Comparison of ENCODE assay signal across 9 cellular contexts in the genomic region with DNA sequence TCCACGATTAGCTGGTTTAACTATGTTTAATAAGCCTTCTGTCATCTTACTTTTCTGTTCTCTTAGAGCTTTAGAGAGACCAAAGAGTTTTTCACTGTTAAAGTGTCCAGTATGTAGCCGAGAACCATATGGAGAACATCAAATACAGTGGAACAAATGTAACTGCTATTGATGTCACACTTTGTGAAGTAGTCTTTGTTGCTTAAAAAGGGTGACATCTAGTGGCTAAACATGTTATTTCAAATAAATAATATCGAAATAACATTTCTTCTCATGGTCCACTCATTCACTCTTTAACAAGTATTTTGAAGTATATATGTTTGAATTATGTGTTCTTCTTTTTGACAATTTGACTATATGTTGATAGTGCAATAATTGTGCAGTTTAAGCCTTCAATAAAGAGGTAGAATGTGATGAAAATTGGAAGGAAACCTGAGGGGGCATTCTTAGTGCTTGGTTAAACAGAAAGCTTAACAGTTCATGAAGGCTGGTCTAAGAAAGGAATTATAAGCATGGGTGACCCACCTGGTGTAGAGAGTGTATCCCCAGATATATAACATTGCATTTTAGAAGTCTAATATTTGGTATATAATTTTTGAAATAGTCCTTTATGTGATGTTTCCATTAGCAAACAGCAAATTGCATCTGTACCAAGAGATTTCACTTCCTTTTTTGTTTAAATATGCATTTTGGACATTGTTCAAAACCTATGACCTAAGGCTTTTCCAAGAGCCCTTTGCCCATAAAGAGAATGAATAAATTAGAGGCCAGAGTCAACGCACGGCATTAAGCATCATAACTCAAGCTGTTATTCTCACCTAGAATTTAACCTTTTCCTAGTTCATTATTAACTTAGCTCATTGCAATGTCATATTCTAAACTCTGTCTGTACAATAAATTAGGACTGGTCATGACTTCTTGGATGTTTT.
DNase-seq lines count a peak whose midpoint lies in the region; ATAC-seq, FAIRE-seq and TF ChIP-seq lines count a peak whose summit lies in the region.
"Had no signal": no experiment of that assay in that cellular context is flagged by ENCODE, and none has a peak within 500 bp of the region (broad histone marks: within the 10 kb centered on the region; RNA-seq: fewer than 3 reads in every experiment).

No MANE protein-coding gene starts in this region.

- H3K27ac Mint-ChIP-seq in CD8-positive, alpha-beta T cell, result no peak overlapping the region
- H3K27ac Mint-ChIP-seq: T-cell had no signal

- FAIRE-seq in H1 (lab: Jason Lieb, UNC), result no peak

- H3K14ac ChIP-seq in H1 (ENCODE audit: insufficient read length), result no peak overlapping the region

- H3K9me3 ChIP-seq in CD8-positive, alpha-beta T cell (ENCODE audit: low read length), result no peaks in the 10 kb centered on the region
- no peaks in the 10 kb centered on the region for H3K9me3 ChIP-seq in H1 (ENCODE audit: insufficient read depth in 2 of 2, low read depth in 1 of 2, low read length in 1 of 2)
- no peaks in the 10 kb centered on the region for H3K9me3 ChIP-seq in neuron (ENCODE audit: low read length)

- peaks cover 4% of the 10 kb centered on the region for H3K27me3 Mint-ChIP-seq in CD8-positive, alpha-beta T cell (ENCODE audit: low read depth)

- H3K79me1 ChIP-seq in H1 (ENCODE audit: low read depth, low read length), result no peaks in the 10 kb centered on the region

- 68% methylated on average over 5 of the region's 5 CpGs; no CpG with 5 or more reads in 1 of the 2 experiments for WGBS in H1 (ENCODE audit: extremely low coverage in 1 of 2, insufficient coverage in 1 of 2, insufficient read length in 1 of 2, insufficient replicate concordance in 2 of 2, low coverage in 1 of 2, low lambda C conversion rate in 2 of 2, missing lambda C conversion rate in 1 of 2), 2 experiments

- POLR2A ChIA-PET in CD8-positive, alpha-beta T cell (lab: Charles Lee), result interaction anchor here (0.9 kb wide), 1 partner anchor 17 kb away, joined by 3 read pairs; no protein-coding TSS in a partner anchor
- POLR2A ChIA-PET in H1 (lab: Charles Lee; ENCODE audit: partially characterized antibody), result no interaction called here

- no peak overlapping the region for H3K4ac ChIP-seq in H1 (replicated peaks; ENCODE audit: insufficient read length, low read depth, low read length)

- H3K9me3 Mint-ChIP-seq in CD8-positive, alpha-beta T cell, result no peaks in the 10 kb centered on the region
- H3K9me3 Mint-ChIP-seq: T-cell had no signal

- no peak overlapping the region for H3K4me3 Mint-ChIP-seq in CD8-positive, alpha-beta T cell
- H3K4me3 Mint-ChIP-seq: T-cell had no signal

- no peak overlapping the region for H3K18ac ChIP-seq in H1 (ENCODE audit: extremely low read depth, low read length)

- TF ChIP-seq EP300 in H1 (IDR thresholded peaks at IDR 0.05; ENCODE audit: borderline replicate concordance in 1 of 2, low read depth in 2 of 2, low read length in 2 of 2), result no peak

- no peaks in the 10 kb centered on the region for H3K4me1 ChIP-seq in CD8-positive, alpha-beta T cell (ENCODE audit: insufficient read depth, low read length)
- H3K4me1 ChIP-seq in H1 (replicated peaks in 1 of 4; ENCODE audit: control insufficient read depth in 3 of 4, insufficient read depth in 4 of 4, low read length in 3 of 4) (no peaks in the 10 kb centered on the region), neuron (ENCODE audit: insufficient read depth, low read length) (peaks cover 6% of the 10 kb centered on the region)

- TF ChIP-seq RAD21 in H1 (IDR thresholded peaks at IDR 0.05 in 1 of 2, conservative IDR thresholded peaks at IDR 0.05 in 1 of 2; ENCODE audit: low read depth in 2 of 2, low read length in 2 of 2), result peak; percentile 55 to 68

- H3K4me2 ChIP-seq in H1 (ENCODE audit: insufficient read depth in 1 of 2, low read depth in 2 of 2, low read length in 2 of 2), result no peak overlapping the region

- H3K36me3 ChIP-seq in CD8-positive, alpha-beta T cell (ENCODE audit: insufficient read depth, low read length), result no peaks in the 10 kb centered on the region
- H3K36me3 ChIP-seq in H1 (ENCODE audit: control insufficient read depth in 2 of 4, insufficient read depth in 4 of 4, low read length in 3 of 4), result no peaks in the 10 kb centered on the region
- H3K36me3 ChIP-seq in neuron (ENCODE audit: insufficient read depth, low read length), result no peaks in the 10 kb centered on the region

- no peak overlapping the region for H2BK5ac ChIP-seq in H1 (ENCODE audit: low read depth, low read length)

- H3K27me3 ChIP-seq in CD8-positive, alpha-beta T cell (ENCODE audit: insufficient read depth, low read length), result no peaks in the 10 kb centered on the region
- H3K27me3 ChIP-seq in H1 (replicated peaks in 1 of 4; ENCODE audit: control insufficient read depth in 3 of 4, extremely low read depth in 1 of 4, insufficient read depth in 3 of 4, low read length in 3 of 4), result no peaks in the 10 kb centered on the region
- H3K27me3 ChIP-seq in neuron (ENCODE audit: insufficient read depth, low read length), result no peaks in the 10 kb centered on the region

- no peak overlapping the region for H2BK120ac ChIP-seq in H1 (replicated peaks; ENCODE audit: low read depth, low read length)

- no peak overlapping the region for H3K56ac ChIP-seq in H1 (replicated peaks; ENCODE audit: insufficient read length, low read depth, low read length)

- intact Hi-C loops in CD8-positive, alpha-beta T cell (cut with DNase I, micrococcal nuclease), result no loop called here

- no peak overlapping the region for H2BK15ac ChIP-seq in H1 (ENCODE audit: low read length)

- H3K79me2 ChIP-seq in H1 (ENCODE audit: control insufficient read depth in 1 of 2, insufficient read depth in 2 of 2, low read length in 2 of 2), result no peaks in the 10 kb centered on the region

- no peaks in the 10 kb centered on the region for H3K36me3 Mint-ChIP-seq in CD8-positive, alpha-beta T cell
- H3K36me3 Mint-ChIP-seq: T-cell had no signal

- ATAC-seq in CD8-positive, alpha-beta T cell, result no peak
- ATAC-seq in GM18907 (IDR thresholded peaks at IDR 0.05; ENCODE audit: unreplicated experiment), result peak; percentile 84
- peak; percentile 67 for ATAC-seq in HG03108 (IDR thresholded peaks at IDR 0.05; ENCODE audit: unreplicated experiment)

- H4K8ac ChIP-seq in H1 (ENCODE audit: extremely low read depth, insufficient read depth, low read length), result no peak overlapping the region

- H2AFZ ChIP-seq in H1 (ENCODE audit: low read length) (no peak overlapping the region), neuron (ENCODE audit: low read depth, low read length) (peak overlapping the region; percentile 78)

- H3K27ac ChIP-seq in CD8-positive, alpha-beta T cell (ENCODE audit: low read depth, low read length), result no peak overlapping the region
- H3K27ac ChIP-seq in H1 (ENCODE audit: low read depth, low read length), result no peak overlapping the region

- CTCF ChIA-PET in CD8-positive, alpha-beta T cell (lab: Charles Lee), result interaction anchor here (2.2 to 3.1 kb wide), 2 partner anchors 10 to 13 kb away, joined by 9 to 16 read pairs; no protein-coding TSS in a partner anchor
- CTCF ChIA-PET in H1 (lab: Charles Lee; ENCODE audit: partially characterized antibody), result interaction anchor here (0.6 to 5.6 kb wide), 20 partner anchors 9 to 710 kb away, joined by 3 to 28 read pairs (median 4); no protein-coding TSS in a partner anchor

- no peak overlapping the region for H3K23ac ChIP-seq in H1 (ENCODE audit: insufficient read length)

- H2BK20ac ChIP-seq in H1 (ENCODE audit: low read length), result no peak overlapping the region

- no peaks in the 10 kb centered on the region for H3K23me2 ChIP-seq in H1 (ENCODE audit: low read depth, low read length)

- H3K4me3 ChIP-seq in CD8-positive, alpha-beta T cell (ENCODE audit: low read depth, low read length), result no peak overlapping the region
- H3K4me3 ChIP-seq in H1 (ENCODE audit: extremely low read depth in 1 of 4, insufficient read depth in 2 of 4, low read depth in 3 of 4, low read length in 4 of 4) (no peak overlapping the region), neuron (ENCODE audit: low read length) (no peak overlapping the region)

- DNase-seq in CD8-positive, alpha-beta T cell, result no peak
- DNase-seq in NCI-H748 treated with DMSO at 0.1 percent for 48 hours (lab: John Stamatoyannopoulos, UW) (peak; percentile 45), H1 (ENCODE audit: low read depth in 1 of 2, low spot score in 2 of 2) (no peak)
- no peak for DNase-seq in central memory CD4-positive, alpha-beta T cell
- DNase-seq in activated naive CD4-positive, alpha-beta T cell treated with Interleukin-2 at 50 U/mL for 16 hours, result no peak
- DNase-seq: T-cell had no signal

- H2AK5ac ChIP-seq in H1 (ENCODE audit: low read depth, low read length), result no peak overlapping the region

- TF ChIP-seq POLR2A in H1 (IDR thresholded peaks at IDR 0.05; ENCODE audit: control extremely low read depth in 1 of 2, low read depth in 2 of 2, low read length in 2 of 2), result no peak

- no peak overlapping the region for H4K5ac ChIP-seq in H1 (ENCODE audit: insufficient read length, low read depth, low read length)

- H4K20me1 ChIP-seq in H1 (replicated peaks in 1 of 2; ENCODE audit: control insufficient read depth in 1 of 2, insufficient read depth in 2 of 2, low read length in 2 of 2), result no peaks in the 10 kb centered on the region

- TF ChIP-seq CTCF in CD8-positive, alpha-beta T cell (IDR thresholded peaks at IDR 0.05), result peak; percentile 60
- peak in 1 of 3 experiments; percentile 46; a peak in 1 of 4 replicates for TF ChIP-seq CTCF in H1 (IDR thresholded peaks at IDR 0.05; ENCODE audit: control extremely low read depth in 1 of 3, insufficient read depth in 1 of 3, low read depth in 1 of 3, low read length in 3 of 3)

- H3K9ac ChIP-seq in H1 (replicated peaks in 1 of 4; ENCODE audit: extremely low read depth in 1 of 4, low read depth in 3 of 4, low read length in 3 of 4), result no peak overlapping the region

- no peak overlapping the region for H4K91ac ChIP-seq in H1 (replicated peaks; ENCODE audit: insufficient read length, low read length)

- H2BK12ac ChIP-seq in H1 (ENCODE audit: low read depth, low read length), result no peak overlapping the region

- H3K4me1 Mint-ChIP-seq in CD8-positive, alpha-beta T cell (ENCODE audit: low read depth), result peaks cover 2% of the 10 kb centered on the region

TF ChIP-seq in H1, 55 proteins besides CTCF, POLR2A, EP300 and RAD21 (continues in another document):
- TF ChIP-seq, protein P1, sequence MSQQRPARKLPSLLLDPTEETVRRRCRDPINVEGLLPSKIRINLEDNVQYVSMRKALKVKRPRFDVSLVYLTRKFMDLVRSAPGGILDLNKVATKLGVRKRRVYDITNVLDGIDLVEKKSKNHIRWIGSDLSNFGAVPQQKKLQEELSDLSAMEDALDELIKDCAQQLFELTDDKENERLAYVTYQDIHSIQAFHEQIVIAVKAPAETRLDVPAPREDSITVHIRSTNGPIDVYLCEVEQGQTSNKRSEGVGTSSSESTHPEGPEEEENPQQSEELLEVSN (IDR thresholded peaks at IDR 0.05), result no peak
- no peak for TF ChIP-seq NRF1 (IDR thresholded peaks at IDR 0.05; ENCODE audit: low read depth, low read length)
- no peak for TF ChIP-seq TCF12 (IDR thresholded peaks at IDR 0.05; ENCODE audit: low read depth, low read length)
- TF ChIP-seq ASH2L (IDR thresholded peaks at IDR 0.05; ENCODE audit: low read length), result no peak
- no peak for TF ChIP-seq KDM4A (IDR thresholded peaks at IDR 0.05; ENCODE audit: low read depth, low read length, severe bottlenecking)
- TF ChIP-seq RXRA (IDR thresholded peaks at IDR 0.05; ENCODE audit: insufficient read depth, low read depth, low read length), result no peak
- no peak for TF ChIP-seq RFX5 (IDR thresholded peaks at IDR 0.05; ENCODE audit: borderline replicate concordance, low read depth, low read length)
